26 cellular contexts compared by ENCODE assay signal in the genomic region with DNA sequence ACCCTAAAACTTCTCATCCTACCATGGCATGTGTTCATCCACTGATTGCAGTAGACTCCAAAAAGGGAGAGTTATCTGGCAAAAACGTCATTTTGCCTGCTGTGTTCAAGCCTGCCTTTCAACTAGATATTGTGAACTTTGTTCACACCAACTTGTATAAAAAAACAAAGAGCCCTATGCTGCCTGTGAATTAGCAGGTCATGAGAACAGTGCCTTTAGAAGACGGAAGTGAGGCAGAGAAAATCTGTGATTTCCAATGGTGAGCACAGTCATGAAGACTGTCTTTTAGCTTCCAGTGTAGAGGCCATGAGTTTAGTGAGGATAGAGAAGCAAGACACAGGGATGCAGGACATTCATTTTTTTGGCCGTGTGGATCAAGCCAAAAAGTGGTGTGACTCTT.
A peak's percentile ranks its signal among the peaks of the same experiment; 100 is the strongest.
DNase-seq lines count a peak whose midpoint lies in the region; ATAC-seq lines count a peak whose summit lies in the region.
"Had no signal": no experiment of that assay in that cellular context is flagged by ENCODE, and none has a peak within 500 bp of the region (broad histone marks: within the 10 kb centered on the region; RNA-seq: fewer than 3 reads in every experiment).

No MANE protein-coding gene starts in this region.

- H3K36me3 ChIP-seq in CD4-positive, alpha-beta memory T cell (ENCODE audit: insufficient read depth, low read length) = peaks cover 45% of the 10 kb centered on the region
- H3K36me3 ChIP-seq in KOPT-K1 (ENCODE audit: insufficient read depth, low read length) = no peaks in the 10 kb centered on the region
- H3K36me3 ChIP-seq in naive thymus-derived CD4-positive, alpha-beta T cell (ENCODE audit: control insufficient read depth in 2 of 3, insufficient read depth in 3 of 3, low read length in 3 of 3) = peaks cover under 1 to 52% (median 20%) of the 10 kb centered on the region in 3 experiments
- H3K36me3 ChIP-seq: HAP-1, SJCRH30 had no signal

- H3K4me1 ChIP-seq in CD4-positive, alpha-beta memory T cell (ENCODE audit: insufficient read depth, low read length) = peaks cover 27% of the 10 kb centered on the region
- peaks cover 5 to 16% of the 10 kb centered on the region in 2 donors for H3K4me1 ChIP-seq in naive thymus-derived CD4-positive, alpha-beta T cell (ENCODE audit: control insufficient read depth in 2 of 2, insufficient read depth in 2 of 2, low read length in 2 of 2)
- H3K4me1 ChIP-seq: HAP-1 had no signal

- H3K9me3 ChIP-seq in CD4-positive, alpha-beta memory T cell (ENCODE audit: control insufficient read depth in 1 of 2, low read length in 2 of 2) = no peaks in the 10 kb centered on the region
- H3K9me3 ChIP-seq in KOPT-K1 (ENCODE audit: insufficient read depth, low read length, poor library complexity, severe bottlenecking) = no peaks in the 10 kb centered on the region
- H3K9me3 ChIP-seq in naive thymus-derived CD4-positive, alpha-beta T cell (ENCODE audit: control insufficient read depth in 2 of 3, low read length in 3 of 3) = no peaks in the 10 kb centered on the region
- H3K9me3 ChIP-seq: HAP-1, SJCRH30 had no signal

- peak overlapping the region; percentile 45 for H3K27ac Mint-ChIP-seq in activated T-cell treated with anti-CD3 and anti-CD28 coated beads, Interleukin-2, amount 50 U/mL, for 24 hours
- H3K27ac Mint-ChIP-seq in CD4-positive, alpha-beta memory T cell = peak overlapping the region in 6 of 7 donors; percentile 0 to 77 (median 48)
- H3K27ac Mint-ChIP-seq in naive thymus-derived CD4-positive, alpha-beta T cell = peak overlapping the region in 7 of 9 donors; percentile 33 to 74 (median 69)
- H3K27ac Mint-ChIP-seq: HFFc6 had no signal

- H3K27ac ChIP-seq in CD4-positive, alpha-beta memory T cell (ENCODE audit: low read depth, low read length) = no peak overlapping the region
- H3K27ac ChIP-seq in KOPT-K1 (ENCODE audit: low read depth, low read length, poor library complexity, severe bottlenecking) = peak overlapping the region; percentile 89
- H3K27ac ChIP-seq in naive thymus-derived CD4-positive, alpha-beta T cell (ENCODE audit: low read depth, low read length) = no peak overlapping the region
- H3K27ac ChIP-seq: A549, KMS-11, PC-9, SJCRH30 had no signal

- H3K9me3 Mint-ChIP-seq in activated T-cell treated with anti-CD3 and anti-CD28 coated beads, Interleukin-2, amount 50 U/mL, for 24 hours = peaks cover 2% of the 10 kb centered on the region
- H3K9me3 Mint-ChIP-seq in CD4-positive, alpha-beta memory T cell = no peaks in the 10 kb centered on the region
- H3K9me3 Mint-ChIP-seq in naive thymus-derived CD4-positive, alpha-beta T cell = peaks cover 0 to 4% (median 0%) of the 10 kb centered on the region in 11 donors
- H3K9me3 Mint-ChIP-seq: IgD-negative memory B cell had no signal

- ATAC-seq in naive thymus-derived CD4-positive, alpha-beta T cell = no peak
- ATAC-seq in HG02642 (IDR thresholded peaks at IDR 0.05; ENCODE audit: poor library complexity, unreplicated experiment) = no peak
- ATAC-seq: A549, Right ventricle myocardium inferior, SK-N-SH treated with all-trans-retinoic acid at 6 μM for 48 hours had no signal

- POLR2A ChIA-PET in CD4-positive, alpha-beta memory T cell (lab: Charles Lee; ENCODE audit: partially characterized antibody) = interaction anchor here (0.9 kb wide), 1 partner anchor 89 kb away, joined by 3 read pairs; no protein-coding TSS in a partner anchor
- POLR2A ChIA-PET in naive thymus-derived CD4-positive, alpha-beta T cell (lab: Charles Lee) = interaction anchor here (0.6 kb wide), 1 partner anchor 28 kb away, joined by 3 read pairs; no protein-coding TSS in a partner anchor

- H3K27me3 Mint-ChIP-seq in activated T-cell treated with anti-CD3 and anti-CD28 coated beads, Interleukin-2, amount 50 U/mL, for 24 hours = no peaks in the 10 kb centered on the region
- H3K27me3 Mint-ChIP-seq in CD4-positive, alpha-beta memory T cell = no peaks in the 10 kb centered on the region
- H3K27me3 Mint-ChIP-seq in naive thymus-derived CD4-positive, alpha-beta T cell = no peaks in the 10 kb centered on the region
- H3K27me3 Mint-ChIP-seq: IgD-negative memory B cell had no signal

- no peaks in the 10 kb centered on the region for H3K27me3 ChIP-seq in CD4-positive, alpha-beta memory T cell (ENCODE audit: insufficient read depth, low read length)
- H3K27me3 ChIP-seq in naive thymus-derived CD4-positive, alpha-beta T cell (ENCODE audit: control insufficient read depth in 2 of 2, insufficient read depth in 2 of 2, low read length in 2 of 2) = no peaks in the 10 kb centered on the region
- H3K27me3 ChIP-seq: SJCRH30 had no signal

- no peak overlapping the region for H3K4me3 ChIP-seq in CD4-positive, alpha-beta memory T cell (ENCODE audit: low read length in 2 of 2)
- no peak overlapping the region for H3K4me3 ChIP-seq in naive thymus-derived CD4-positive, alpha-beta T cell (ENCODE audit: low read length)
- H3K4me3 ChIP-seq: A549, HAP-1, PC-9, SJCRH30 had no signal

- H3K36me3 Mint-ChIP-seq in activated T-cell treated with anti-CD3 and anti-CD28 coated beads, Interleukin-2, amount 50 U/mL, for 24 hours (ENCODE audit: low read depth) = peaks cover 83% of the 10 kb centered on the region
- peaks cover 64 to 75% of the 10 kb centered on the region in 2 donors for H3K36me3 Mint-ChIP-seq in CD4-positive, alpha-beta memory T cell
- peaks cover 24 to 74% (median 69%) of the 10 kb centered on the region in 5 donors for H3K36me3 Mint-ChIP-seq in naive thymus-derived CD4-positive, alpha-beta T cell

- CTCF ChIA-PET in CD4-positive, alpha-beta memory T cell (lab: Charles Lee; ENCODE audit: partially characterized antibody) = no interaction called here
- CTCF ChIA-PET in naive thymus-derived CD4-positive, alpha-beta T cell (lab: Charles Lee) = no interaction called here

- peaks cover 35% of the 10 kb centered on the region for H3K4me1 Mint-ChIP-seq in activated T-cell treated with anti-CD3 and anti-CD28 coated beads, Interleukin-2, amount 50 U/mL, for 24 hours (ENCODE audit: low read depth)
- H3K4me1 Mint-ChIP-seq in CD4-positive, alpha-beta memory T cell = peaks cover 31 to 44% (median 33%) of the 10 kb centered on the region in 4 donors
- peaks cover 32 to 62% (median 54%) of the 10 kb centered on the region in 7 donors for H3K4me1 Mint-ChIP-seq in naive thymus-derived CD4-positive, alpha-beta T cell

- no peak overlapping the region for H3K4me3 Mint-ChIP-seq in activated T-cell treated with anti-CD3 and anti-CD28 coated beads, Interleukin-2, amount 50 U/mL, for 24 hours
- H3K4me3 Mint-ChIP-seq in CD4-positive, alpha-beta memory T cell = no peak overlapping the region
- H3K4me3 Mint-ChIP-seq in naive thymus-derived CD4-positive, alpha-beta T cell = no peak overlapping the region
- H3K4me3 Mint-ChIP-seq: HFFc6, IgD-negative memory B cell had no signal

- DNase-seq in activated T-cell treated with anti-CD3 and anti-CD28 coated beads, Interleukin-2, amount 50 U/mL, for 24 hours = no peak
- DNase-seq in activated T-cell treated with anti-CD3 and anti-CD28 coated beads, Interleukin-2, amount 50 U/mL, for 48 hours = no peak
- no peak for DNase-seq in CD4-positive, alpha-beta memory T cell
- no peak for DNase-seq in naive thymus-derived CD4-positive, alpha-beta T cell
- no peak for DNase-seq in DMS53 (lab: John Stamatoyannopoulos, UW)
- DNase-seq in activated gamma-delta T cell treated with Interleukin-2 at 50 U/mL for 16 hours = no peak
- DNase-seq: C1 segment of cervical spinal cord, DMS153, GOT3, HFFc6, NCI-H1048, NCI-H1417 treated with DMSO at 0.1 percent for 48 hours, NCI-H1694 treated with DMSO at 0.1 percent for 48 hours, NCI-H2081, NCI-H2227 treated with DMSO at 0.1 percent for 48 hours, NCI-H526 treated with DMSO at 0.1 percent for 48 hours, PC-9, SJCRH30 had no signal

- intact Hi-C loops in CD4-positive, alpha-beta memory T cell (cut with micrococcal nuclease) = no loop called here
- intact Hi-C loops in naive thymus-derived CD4-positive, alpha-beta T cell (cut with micrococcal nuclease) = loop anchor here in 1 of 2 donors (2.0 kb wide), 1 partner anchor 15 kb away; no protein-coding TSS in a partner anchor
